Comparison of ENCODE assay signal across 13 cellular contexts in the genomic region with DNA sequence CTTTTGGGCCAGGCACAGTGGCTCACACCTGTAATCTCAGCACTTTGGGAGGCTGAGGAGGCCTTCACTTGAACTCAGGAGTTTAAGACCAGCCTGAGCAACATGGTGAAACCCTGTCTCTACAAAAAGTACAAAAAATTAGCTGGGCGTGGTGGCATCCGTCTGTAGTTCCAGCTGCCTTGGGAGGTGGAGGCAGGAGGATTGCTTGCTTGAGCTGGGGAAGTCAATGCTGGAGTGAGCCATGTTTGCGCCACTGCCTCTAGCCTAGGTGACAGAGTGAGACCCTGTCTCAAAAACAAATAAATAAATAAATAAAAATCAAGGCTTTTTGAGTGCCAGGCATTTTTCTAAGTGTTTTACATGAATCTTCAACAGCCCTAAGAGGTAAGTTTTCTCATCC. TPM values are rescaled to one million over a fixed set of nuclear protein-coding genes. Genes with fewer than 3 reads are reported as not detected.
DNase-seq lines count a peak whose midpoint lies in the region; ATAC-seq and TF ChIP-seq lines count a peak whose summit lies in the region.
"Not testable (repeated sequence)": the region's sequence is repeated elsewhere in the genome, so short reads cannot be mapped to it uniquely, and the experiment has no call there.
"Had no signal": no experiment of that assay in that cellular context is flagged by ENCODE, and none has a peak within 500 bp of the region (broad histone marks: within the 10 kb centered on the region; RNA-seq: fewer than 3 reads in every experiment).

No MANE protein-coding gene starts in this region.

- H3K4me1 ChIP-seq in CD4-positive, CD25-positive, alpha-beta regulatory T cell (ENCODE audit: control insufficient read depth, insufficient read depth, low read length, poor library complexity, severe bottlenecking), result peaks cover 54% of the 10 kb centered on the region
- H3K4me1 ChIP-seq in KMS-11 (ENCODE audit: low read depth, poor library complexity, severe bottlenecking), result peaks cover 83% of the 10 kb centered on the region
- peaks cover 56 to 67% of the 10 kb centered on the region in 2 donors for H3K4me1 ChIP-seq in naive thymus-derived CD4-positive, alpha-beta T cell (ENCODE audit: control insufficient read depth in 2 of 2, insufficient read depth in 2 of 2, low read length in 2 of 2)
- H3K4me1 ChIP-seq in upper lobe of right lung, result peaks cover 24% of the 10 kb centered on the region

- H3K27me3 ChIP-seq in CD4-positive, CD25-positive, alpha-beta regulatory T cell (ENCODE audit: control insufficient read depth, insufficient read depth, low read length); KMS-11 (ENCODE audit: insufficient read depth, low read depth); dorsolateral prefrontal cortex; naive thymus-derived CD4-positive, alpha-beta T cell (ENCODE audit: control insufficient read depth in 2 of 2, insufficient read depth in 2 of 2, low read length in 2 of 2); upper lobe of right lung: not testable (repeated sequence)

- peak overlapping the region; percentile 68 for H3K4me2 ChIP-seq in KMS-11

- POLR2A ChIA-PET in naive thymus-derived CD4-positive, alpha-beta T cell (lab: Charles Lee), result interaction anchor here (0.6 to 10.8 kb wide), 12 partner anchors 9 to 903 kb away, joined by 3 to 135 read pairs (median 4); a partner anchor contains a TSS

- not testable (repeated sequence) for H4K20me1 ChIP-seq in KMS-11 (ENCODE audit: insufficient read depth)

- H3K36me3 ChIP-seq in CD4-positive, CD25-positive, alpha-beta regulatory T cell (ENCODE audit: control insufficient read depth, insufficient read depth, low read length), result peaks cover 73% of the 10 kb centered on the region
- H3K36me3 ChIP-seq in KMS-11 (ENCODE audit: insufficient read depth), result not testable (repeated sequence)
- H3K36me3 ChIP-seq in naive thymus-derived CD4-positive, alpha-beta T cell (ENCODE audit: control insufficient read depth in 2 of 3, insufficient read depth in 3 of 3, low read length in 3 of 3), result peaks cover 14 to 57% (median 18%) of the 10 kb centered on the region in 3 experiments
- H3K36me3 ChIP-seq in upper lobe of right lung, result peaks cover 82% of the 10 kb centered on the region

- not testable (repeated sequence) for H3K9me3 ChIP-seq in CD4-positive, CD25-positive, alpha-beta regulatory T cell (ENCODE audit: control insufficient read depth in 2 of 2, low read length in 2 of 2); naive thymus-derived CD4-positive, alpha-beta T cell (ENCODE audit: control insufficient read depth in 2 of 3, low read length in 3 of 3); upper lobe of right lung

- H3K27me3 Mint-ChIP-seq in CD4-positive, CD25-positive, alpha-beta regulatory T cell; T-helper 2 cell treated with Interferon-gamma antibody and Interleukin-4, amounts not matched to agents 5 μg/mL and 100 μg/mL, for 36 hours (ENCODE audit: low read depth); activated T-helper 17 cell treated with anti-CD3 and anti-CD28 coated beads, Interleukin-2, amount 50 U/mL, for 72 hours; naive thymus-derived CD4-positive, alpha-beta T cell: not testable (repeated sequence)

- not testable (repeated sequence) for ATAC-seq in CD4-positive, CD25-positive, alpha-beta regulatory T cell (ENCODE audit: low read depth in 2 of 2); activated T-helper 17 cell treated with anti-CD3 and anti-CD28 coated beads, Interleukin-2, amount 50 U/mL, for 72 hours (replicated peaks); upper lobe of right lung
- ATAC-seq in naive thymus-derived CD4-positive, alpha-beta T cell, result peak; percentile 1

- peak overlapping the region; percentile 65 for H3K4me3 ChIP-seq in CD4-positive, CD25-positive, alpha-beta regulatory T cell (ENCODE audit: low read depth, low read length)
- not testable (repeated sequence) for H3K4me3 ChIP-seq in KMS-11 (IDR thresholded peaks at IDR 0.05; ENCODE audit: insufficient read depth, low read depth, low read length); dorsolateral prefrontal cortex; skin epidermis; upper lobe of right lung
- H3K4me3 ChIP-seq in naive thymus-derived CD4-positive, alpha-beta T cell (ENCODE audit: low read length), result peak overlapping the region; percentile 4

- peaks cover 53% of the 10 kb centered on the region for H3K36me3 Mint-ChIP-seq in CD4-positive, CD25-positive, alpha-beta regulatory T cell
- H3K36me3 Mint-ChIP-seq in T-helper 2 cell treated with Interferon-gamma antibody and Interleukin-4, amounts not matched to agents 5 μg/mL and 100 μg/mL, for 36 hours (ENCODE audit: low read depth), result peaks cover 49% of the 10 kb centered on the region
- H3K36me3 Mint-ChIP-seq in activated T-helper 17 cell treated with anti-CD3 and anti-CD28 coated beads, Interleukin-2, amount 50 U/mL, for 72 hours (ENCODE audit: low read depth), result peaks cover 71% of the 10 kb centered on the region
- peaks cover 9 to 48% (median 30%) of the 10 kb centered on the region in 5 donors for H3K36me3 Mint-ChIP-seq in naive thymus-derived CD4-positive, alpha-beta T cell

- DNase-seq in CD4-positive, CD25-positive, alpha-beta regulatory T cell; T-helper 2 cell treated with Interferon-gamma antibody and Interleukin-4, amounts not matched to agents 5 μg/mL and 100 μg/mL, for 36 hours (ENCODE audit: low spot score); naive thymus-derived CD4-positive, alpha-beta T cell: not testable (repeated sequence)
- DNase-seq in dorsolateral prefrontal cortex, result peak in 1 of 10 donors; percentile 21
- peak; percentile 15 for DNase-seq in upper lobe of right lung

- CTCF ChIA-PET in naive thymus-derived CD4-positive, alpha-beta T cell (lab: Charles Lee), result interaction anchor here (0.9 to 3.5 kb wide), 5 partner anchors 12 to 509 kb away, joined by 4 to 20 read pairs (median 5); a partner anchor contains a TSS

- intact Hi-C loops in dorsolateral prefrontal cortex (cut with DNase I); upper lobe of right lung (cut with DNase I): not testable (repeated sequence)
- intact Hi-C loops in naive thymus-derived CD4-positive, alpha-beta T cell (cut with micrococcal nuclease), result loop anchor here (2.0 to 10.0 kb wide), 3 partner anchors 82 to 286 kb away; a partner anchor contains a TSS

- peaks cover 15 to 56% (median 37%) of the 10 kb centered on the region in 4 donors for H3K4me1 Mint-ChIP-seq in CD4-positive, CD25-positive, alpha-beta regulatory T cell
- H3K4me1 Mint-ChIP-seq in T-helper 2 cell treated with Interferon-gamma antibody and Interleukin-4, amounts not matched to agents 5 μg/mL and 100 μg/mL, for 36 hours (ENCODE audit: low read depth), result peaks cover 38% of the 10 kb centered on the region
- H3K4me1 Mint-ChIP-seq in activated T-helper 17 cell treated with anti-CD3 and anti-CD28 coated beads, Interleukin-2, amount 50 U/mL, for 72 hours, result peaks cover 28% of the 10 kb centered on the region
- peaks cover 44 to 77% (median 58%) of the 10 kb centered on the region in 7 donors for H3K4me1 Mint-ChIP-seq in naive thymus-derived CD4-positive, alpha-beta T cell

- peak overlapping the region in 3 of 4 donors; percentile 4 to 85 (median 83) for H3K4me3 Mint-ChIP-seq in CD4-positive, CD25-positive, alpha-beta regulatory T cell
- H3K4me3 Mint-ChIP-seq in T-helper 2 cell treated with Interferon-gamma antibody and Interleukin-4, amounts not matched to agents 5 μg/mL and 100 μg/mL, for 36 hours, result peak overlapping the region; percentile 79
- peak overlapping the region; percentile 54 for H3K4me3 Mint-ChIP-seq in activated T-helper 17 cell treated with anti-CD3 and anti-CD28 coated beads, Interleukin-2, amount 50 U/mL, for 72 hours
- peak overlapping the region; percentile 75 to 90 (median 81) for H3K4me3 Mint-ChIP-seq in naive thymus-derived CD4-positive, alpha-beta T cell

- H2AFZ ChIP-seq in KMS-11 (ENCODE audit: low read depth), result not testable (repeated sequence)

- peak overlapping the region; percentile 55 for H3K27ac ChIP-seq in CD4-positive, CD25-positive, alpha-beta regulatory T cell (ENCODE audit: insufficient read depth, low read length, poor library complexity, severe bottlenecking)
- H3K27ac ChIP-seq in KMS-11 (peak overlapping the region; percentile 55), dorsolateral prefrontal cortex (peak overlapping the region in 51 of 59 donors; percentile 9 to 96 (median 85)), skin epidermis (peak overlapping the region in 15 of 21 experiments; percentile 7 to 79 (median 47))
- peak overlapping the region; percentile 61 for H3K27ac ChIP-seq in naive thymus-derived CD4-positive, alpha-beta T cell (ENCODE audit: low read depth, low read length)
- not testable (repeated sequence) for H3K27ac ChIP-seq in upper lobe of right lung

- not testable (repeated sequence) for H3K79me2 ChIP-seq in KMS-11 (ENCODE audit: insufficient read depth, low read depth)

- peak overlapping the region; percentile 90 to 97 (median 95) for H3K27ac Mint-ChIP-seq in CD4-positive, CD25-positive, alpha-beta regulatory T cell
- peak overlapping the region; percentile 97 for H3K27ac Mint-ChIP-seq in T-helper 2 cell treated with Interferon-gamma antibody and Interleukin-4, amounts not matched to agents 5 μg/mL and 100 μg/mL, for 36 hours
- H3K27ac Mint-ChIP-seq in activated T-helper 17 cell treated with anti-CD3 and anti-CD28 coated beads, Interleukin-2, amount 50 U/mL, for 72 hours, result peak overlapping the region; percentile 85
- H3K27ac Mint-ChIP-seq in naive thymus-derived CD4-positive, alpha-beta T cell, result peak overlapping the region; percentile 83 to 96 (median 89)

- not testable (repeated sequence) for H3K9ac ChIP-seq in KMS-11

- not testable (repeated sequence) for TF ChIP-seq CTCF in KMS-11 (conservative IDR thresholded peaks at IDR 0.05; ENCODE audit: low read depth, low read length); dorsolateral prefrontal cortex (IDR thresholded peaks at IDR 0.05 in 54 of 56, conservative IDR thresholded peaks at IDR 0.05 in 2 of 56; ENCODE audit: low read depth in 1 of 56, partially characterized antibody in 56 of 56); upper lobe of right lung (IDR thresholded peaks at IDR 0.05)

- not testable (repeated sequence) for H3K9me3 Mint-ChIP-seq in CD4-positive, CD25-positive, alpha-beta regulatory T cell; T-helper 2 cell treated with Interferon-gamma antibody and Interleukin-4, amounts not matched to agents 5 μg/mL and 100 μg/mL, for 36 hours; activated T-helper 17 cell treated with anti-CD3 and anti-CD28 coated beads, Interleukin-2, amount 50 U/mL, for 72 hours; naive thymus-derived CD4-positive, alpha-beta T cell

RNA-seq across cellular contexts. Expression of a gene that starts 29.9 kb away (rescaled TPM):
- 72.5 TPM for total RNA-seq in CD4-positive, CD25-positive, alpha-beta regulatory T cell
- polyA plus RNA-seq in CD4-positive, CD25-positive, alpha-beta regulatory T cell, result 10 to 100 TPM; 46.6 to 63.6 (median 51.1) TPM
- 10 to 100 TPM; 43.5 to 49.6 TPM for total RNA-seq in activated T-helper 17 cell treated with anti-CD3 and anti-CD28 coated beads, Interleukin-2, amount 50 U/mL, for 72 hours
- total RNA-seq in dorsolateral prefrontal cortex (100 to 1,000 TPM in 13 of 120 experiments, 10 to 100 TPM in 107; 52.6 to 143 (median 80.0) TPM), upper lobe of right lung (62.8 TPM)
- total RNA-seq in naive thymus-derived CD4-positive, alpha-beta T cell, result 10 to 100 TPM; 44.6 to 82.5 (median 64.6) TPM
- polyA plus RNA-seq in naive thymus-derived CD4-positive, alpha-beta T cell, result 10 to 100 TPM; 44.2 to 69.9 TPM

RNA-seq across cellular contexts. Expression of a gene that starts 30.3 kb away (rescaled TPM):
- total RNA-seq in CD4-positive, CD25-positive, alpha-beta regulatory T cell, result 12.4 TPM
- polyA plus RNA-seq in CD4-positive, CD25-positive, alpha-beta regulatory T cell, result 10 to 100 TPM in 1 of 4 donors, 1 to 10 TPM in 3; 6.3 to 12.9 (median 8.0) TPM
- 10 to 100 TPM; 10.5 to 15.1 TPM for total RNA-seq in activated T-helper 17 cell treated with anti-CD3 and anti-CD28 coated beads, Interleukin-2, amount 50 U/mL, for 72 hours
- total RNA-seq in dorsolateral prefrontal cortex (10 to 100 TPM in 20 of 120 experiments, 1 to 10 TPM in 100; 4.8 to 15.1 (median 8.4) TPM), upper lobe of right lung (9.3 TPM)
- 10 to 100 TPM in 4 of 5 experiments, 1 to 10 TPM in 1; 7.8 to 20.0 (median 16.6) TPM for total RNA-seq in naive thymus-derived CD4-positive, alpha-beta T cell
- polyA plus RNA-seq in naive thymus-derived CD4-positive, alpha-beta T cell, result 10 to 100 TPM in 1 of 2 donors, 1 to 10 TPM in 1; 7.0 to 14.1 TPM

RNA-seq across cellular contexts. Expression of a gene that starts 48.5 kb away (rescaled TPM):
- total RNA-seq in CD4-positive, CD25-positive, alpha-beta regulatory T cell, result not detected
- polyA plus RNA-seq in CD4-positive, CD25-positive, alpha-beta regulatory T cell, result not detected
- total RNA-seq in activated T-helper 17 cell treated with anti-CD3 and anti-CD28 coated beads, Interleukin-2, amount 50 U/mL, for 72 hours, result not detected
- total RNA-seq in dorsolateral prefrontal cortex (1 to 10 TPM in 10 of 120 experiments, under 1 TPM in 35, not detected in 75; 0.14 to 1.5 (median 0.67) TPM), upper lobe of right lung (not detected)
- under 1 TPM in 1 of 5 experiments, not detected in 4; 0.15 TPM for total RNA-seq in naive thymus-derived CD4-positive, alpha-beta T cell
- not detected for polyA plus RNA-seq in naive thymus-derived CD4-positive, alpha-beta T cell
- total RNA-seq: activated CD8-positive, alpha-beta memory T cell treated with anti-CD3 and anti-CD28 coated beads for 36 hours; frontal cortex; LHCN-M2; lung microvascular endothelial cell; mononuclear cell had no signal

RNA-seq across cellular contexts. Expression of a gene that starts 53.2 kb away (rescaled TPM):
- 135 TPM for total RNA-seq in CD4-positive, CD25-positive, alpha-beta regulatory T cell
- polyA plus RNA-seq in CD4-positive, CD25-positive, alpha-beta regulatory T cell, result 10 to 100 TPM; 69.0 to 88.8 (median 76.8) TPM
- 10 to 100 TPM; 59.1 to 62.1 TPM for total RNA-seq in activated T-helper 17 cell treated with anti-CD3 and anti-CD28 coated beads, Interleukin-2, amount 50 U/mL, for 72 hours
- total RNA-seq in dorsolateral prefrontal cortex (100 to 1,000 TPM; 107 to 201 (median 150) TPM), upper lobe of right lung (61.1 TPM)
- 100 to 1,000 TPM in 2 of 5 experiments, 10 to 100 TPM in 3; 70.0 to 114 (median 96.8) TPM for total RNA-seq in naive thymus-derived CD4-positive, alpha-beta T cell
- 10 to 100 TPM; 75.9 to 77.5 TPM for polyA plus RNA-seq in naive thymus-derived CD4-positive, alpha-beta T cell

RNA-seq across cellular contexts. Expression of a gene that starts 53.5 kb away (rescaled TPM):
- 19.2 TPM for total RNA-seq in CD4-positive, CD25-positive, alpha-beta regulatory T cell
- 10 to 100 TPM in 2 of 4 donors, 1 to 10 TPM in 2; 8.4 to 13.9 (median 9.4) TPM for polyA plus RNA-seq in CD4-positive, CD25-positive, alpha-beta regulatory T cell
- 1 to 10 TPM; 2.4 to 4.6 TPM for total RNA-seq in activated T-helper 17 cell treated with anti-CD3 and anti-CD28 coated beads, Interleukin-2, amount 50 U/mL, for 72 hours
- total RNA-seq in dorsolateral prefrontal cortex (10 to 100 TPM in 23 of 120 experiments, 1 to 10 TPM in 97; 4.5 to 29.2 (median 8.0) TPM), upper lobe of right lung (5.2 TPM)
- total RNA-seq in naive thymus-derived CD4-positive, alpha-beta T cell, result 10 to 100 TPM in 2 of 5 experiments, 1 to 10 TPM in 3; 5.8 to 18.1 (median 8.0) TPM
- 1 to 10 TPM; 2.9 to 7.5 TPM for polyA plus RNA-seq in naive thymus-derived CD4-positive, alpha-beta T cell
